ENCODE assay signal across 3 cellular contexts in genomic region chr5:51072937-51073336, GRCh38.
"Had no signal": no experiment of that assay in that cellular context is flagged by ENCODE, and none has a peak within 500 bp of the region (broad histone marks: within the 10 kb centered on the region; RNA-seq: fewer than 3 reads in every experiment).

No MANE protein-coding gene starts in this region.

- H3K4me3 ChIP-seq: GM12878 had no signal

- ATAC-seq: GM12878 had no signal

- DNase-seq: GDM1, GF-D8 had no signal
